2 cellular contexts compared by ENCODE assay signal in the genomic region with DNA sequence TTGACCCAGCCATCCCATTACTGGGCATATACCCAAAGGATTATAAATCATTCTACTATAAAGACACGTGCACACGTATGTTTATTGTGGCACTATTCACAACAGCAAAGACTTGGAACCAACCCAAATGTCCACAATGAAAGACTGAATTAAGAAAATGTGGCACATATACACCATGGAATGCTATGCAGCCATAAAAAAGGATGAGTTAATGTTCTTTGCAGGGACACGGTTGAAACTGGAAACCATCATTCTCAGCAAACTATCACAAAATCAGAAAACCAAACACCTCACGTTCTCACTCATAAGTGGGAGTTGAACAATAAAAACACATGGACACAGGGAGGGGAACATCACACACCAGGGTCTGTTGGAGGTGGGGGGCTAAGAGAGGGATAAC. TPM values are rescaled to one million over a fixed set of nuclear protein-coding genes. Genes with fewer than 3 reads are reported as not detected.
"Had no signal": no experiment of that assay in that cellular context is flagged by ENCODE, and none has a peak within 500 bp of the region (broad histone marks: within the 10 kb centered on the region; RNA-seq: fewer than 3 reads in every experiment).

No MANE protein-coding gene starts in this region.

RNA-seq across cellular contexts. Expression of gene ADGRF1, which starts 47.3 kb away (rescaled TPM):
- total RNA-seq: LHCN-M2, NCI-H460 had no signal
